In the genomic region with DNA sequence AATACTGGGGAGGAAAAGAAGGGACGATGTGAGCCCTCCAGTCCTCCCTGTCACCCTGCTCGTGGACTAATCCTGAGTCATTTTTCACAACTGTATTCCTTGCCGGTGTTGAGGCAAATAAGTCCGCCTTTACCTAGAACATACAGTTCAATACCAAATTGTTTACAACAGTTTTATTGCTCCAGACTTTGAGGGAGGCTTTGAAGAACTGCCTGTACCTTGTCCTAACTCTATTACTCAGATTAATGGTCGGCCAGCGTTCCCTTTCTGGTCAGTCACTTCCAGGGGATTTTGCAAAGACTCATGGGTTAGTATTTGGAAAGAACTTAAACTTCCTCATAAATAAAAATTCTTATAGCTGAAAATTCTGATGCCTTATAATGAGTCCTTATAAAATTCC, we compare ENCODE assay signal across 14 cellular contexts.
"Had no signal": no experiment of that assay in that cellular context is flagged by ENCODE, and none has a peak within 500 bp of the region (broad histone marks: within the 10 kb centered on the region; RNA-seq: fewer than 3 reads in every experiment).

No MANE protein-coding gene starts in this region.

- H3K27ac ChIP-seq: adrenal gland, coronary artery, gastroesophageal sphincter, lower lobe of right lung, stomach had no signal

- ATAC-seq: gastroesophageal sphincter, lower lobe of right lung, natural killer cell had no signal

- DNase-seq: activated B cell treated with CpG ODN at 0.5 μM for 24 hours; activated CD4-positive, alpha-beta T cell treated with anti-CD3 and anti-CD28 coated beads, Interleukin-2, amount 10 ng/mL, durations not matched to agents 7 days and 5 days; activated naive CD4-positive, alpha-beta T cell treated with anti-CD3 and anti-CD28 coated beads, Interleukin-2, amount 50 U/mL, for 16 hours; adrenal gland; central memory CD4-positive, alpha-beta T cell; effector CD4-positive, alpha-beta T cell; kidney glomerular epithelial cell; lower lobe of right lung; natural killer cell; SK-N-SH; stimulated activated CD4-positive, alpha-beta T cell treated with anti-CD3 and anti-CD28 coated beads, Interleukin-4, amount 100 ng/mL, for 4 hours; stomach had no signal

- H3K27me3 ChIP-seq: adrenal gland, gastroesophageal sphincter, stomach had no signal

- H3K4me1 ChIP-seq: adrenal gland had no signal

- H3K9me3 ChIP-seq: adrenal gland, gastroesophageal sphincter, lower lobe of right lung, SK-N-SH, stomach had no signal

- H3K4me3 ChIP-seq: adrenal gland, coronary artery, gastroesophageal sphincter, lower lobe of right lung, stomach had no signal

- H3K36me3 ChIP-seq: adrenal gland, gastroesophageal sphincter, lower lobe of right lung, stomach had no signal
